In genomic region chr12:93442411-93443340, GRCh38 we compare ENCODE assay signal across 8 cellular contexts. TPM values are rescaled to one million over a fixed set of nuclear protein-coding genes. Genes with fewer than 3 reads are reported as not detected.
DNase-seq lines count a peak whose midpoint lies in the region; ATAC-seq, FAIRE-seq and TF ChIP-seq lines count a peak whose summit lies in the region.

No MANE protein-coding gene starts in this region.

- intact Hi-C loops in Right ventricle myocardium inferior (cut with DNase I) (no loop called here), cardiac septum (cut with DNase I) (no loop called here), adrenal gland (cut with DNase I) (no loop called here)

- peaks cover 28% of the 10 kb centered on the region for H4K20me1 ChIP-seq in keratinocyte (ENCODE audit: control insufficient read depth, extremely low read depth, insufficient read depth, low read length)

- 5 to 8% (median 6%) methylated on average over 17 to 19 of the region's 19 CpGs for WGBS in adrenal gland, 4 donors
- 8% methylated on average over 17 of the region's 19 CpGs for WGBS in suprapubic skin

- H2AFZ ChIP-seq in keratinocyte (ENCODE audit: control insufficient read depth, low read length), result peak overlapping the region; percentile 75

- TF ChIP-seq CTCF in adrenal gland (IDR thresholded peaks at IDR 0.05) (no peak), keratinocyte (optimal IDR thresholded peaks at IDR 0.05 in 1 of 3, IDR thresholded peaks at IDR 0.05 in 1 of 3, conservative IDR thresholded peaks at IDR 0.05 in 1 of 3; ENCODE audit: extremely low read depth in 1 of 3, insufficient read depth in 2 of 3, low read length in 3 of 3) (no peak), suprapubic skin (IDR thresholded peaks at IDR 0.05) (no peak), GM13977 (IDR thresholded peaks at IDR 0.05; ENCODE audit: extremely low read depth, insufficient read depth, missing control alignments) (no peak)

- H3K4me1 ChIP-seq in adrenal gland (replicated peaks in 1 of 2) (peaks cover 22 to 37% of the 10 kb centered on the region in 2 donors), keratinocyte (ENCODE audit: control insufficient read depth, extremely low read depth, insufficient read depth, low read length) (peaks cover 35% of the 10 kb centered on the region), suprapubic skin (peaks cover 31% of the 10 kb centered on the region)

- no peak for DNase-seq in Right ventricle myocardium inferior (ENCODE audit: missing footprints)
- DNase-seq in cardiac septum (ENCODE audit: low spot score), result no peak
- no peak for DNase-seq in adrenal gland
- no peak for DNase-seq in keratinocyte (ENCODE audit: low read depth, low spot score)
- no peak for DNase-seq in suprapubic skin (ENCODE audit: low spot score in 2 of 2)
- no peak for DNase-seq in RCC 7860 (ENCODE audit: low spot score)
- no peak for DNase-seq in GM13977 (ENCODE audit: low spot score)
- DNase-seq in C1 segment of cervical spinal cord (lab: John Stamatoyannopoulos, UW), result no peak

- dilution Hi-C loops in keratinocyte (cut with MboI; ENCODE audit: extremely low pct_ligation_motif_present, low sequenced_read_pairs), result no loop called here

- H3K4me3 ChIP-seq in adrenal gland, result peak overlapping the region in 2 of 4 donors; percentile 81 to 99
- H3K4me3 ChIP-seq in keratinocyte (ENCODE audit: control insufficient read depth in 2 of 3, extremely low read depth in 1 of 3, insufficient read depth in 2 of 3, low read depth in 1 of 3, low read length in 3 of 3), result peak overlapping the region; percentile 76 to 97 (median 87)
- H3K4me3 ChIP-seq in suprapubic skin, result peak overlapping the region; percentile 99

- TF ChIP-seq EP300 in suprapubic skin (IDR thresholded peaks at IDR 0.05), result no peak

- peak overlapping the region in 4 of 5 donors; percentile 80 to 95 (median 92) for H3K27ac ChIP-seq in adrenal gland
- peak overlapping the region; percentile 87 for H3K27ac ChIP-seq in keratinocyte (ENCODE audit: control insufficient read depth, insufficient read depth, low read length)
- peak overlapping the region; percentile 95 for H3K27ac ChIP-seq in suprapubic skin

- in situ Hi-C loops in GM13977 (cut with MboI; ENCODE audit: low pct_unique_long_range_greater_than_20kb, low sequenced_read_pairs, unreplicated experiment), result no loop called here

- peaks cover 41% of the 10 kb centered on the region for H3K79me2 ChIP-seq in keratinocyte (ENCODE audit: control insufficient read depth, insufficient read depth, low read length)

- H3K9me3 ChIP-seq in adrenal gland (replicated peaks in 1 of 3) (no peaks in the 10 kb centered on the region), keratinocyte (ENCODE audit: control insufficient read depth, low read depth, low read length) (no peaks in the 10 kb centered on the region), suprapubic skin (no peaks in the 10 kb centered on the region)

- peak overlapping the region; percentile 86 for H3K9ac ChIP-seq in keratinocyte (ENCODE audit: control insufficient read depth, extremely low read depth, insufficient read depth, low read length)

- TF ChIP-seq POLR2A in adrenal gland (IDR thresholded peaks at IDR 0.05) (peak; percentile 16 to 39), suprapubic skin (IDR thresholded peaks at IDR 0.05) (no peak)

- no peaks in the 10 kb centered on the region for H3K36me3 ChIP-seq in adrenal gland (replicated peaks in 1 of 2)
- H3K36me3 ChIP-seq in keratinocyte (ENCODE audit: control insufficient read depth in 2 of 2, extremely low read depth in 1 of 2, insufficient read depth in 2 of 2, low read length in 2 of 2), result no peaks in the 10 kb centered on the region
- H3K36me3 ChIP-seq in suprapubic skin, result no peaks in the 10 kb centered on the region

- ATAC-seq in Right ventricle myocardium inferior, result peak; percentile 1

- FAIRE-seq in keratinocyte (lab: Jason Lieb, UNC), result no peak
- FAIRE-seq in RCC 7860 (lab: Jason Lieb, UNC), result no peak

- H3K27me3 ChIP-seq in adrenal gland (no peaks in the 10 kb centered on the region), keratinocyte (ENCODE audit: control insufficient read depth, extremely low read depth, insufficient read depth, low read length) (no peaks in the 10 kb centered on the region), suprapubic skin (no peaks in the 10 kb centered on the region)

- H3K4me2 ChIP-seq in keratinocyte (ENCODE audit: control insufficient read depth, extremely low read depth, insufficient read depth, low read depth, low read length), result peak overlapping the region; percentile 98

- peaks cover 2% of the 10 kb centered on the region for H3K9me1 ChIP-seq in keratinocyte (ENCODE audit: control insufficient read depth, extremely low read depth, insufficient read depth, low read length)

RNA-seq across cellular contexts. Expression of gene UBE2N, which starts 0.9 kb away (rescaled TPM):
- total RNA-seq in Right ventricle myocardium inferior (87.1 TPM), cardiac septum (81.4 TPM), adrenal gland (100 to 1,000 TPM in 1 of 8 donors, 10 to 100 TPM in 7; 22.1 to 103 (median 68.5) TPM), suprapubic skin (10 to 100 TPM; 23.1 to 71.3 (median 54.3) TPM)
- polyA plus RNA-seq in adrenal gland (100 to 1,000 TPM in 1 of 3 donors, 10 to 100 TPM in 2; 36.4 to 186 (median 53.1) TPM), keratinocyte (171 to 218 TPM (median 172 TPM) in 3 replicates)
- 87.0 TPM for polyA plus RNA-seq in keratinocyte (2011; ENCODE audit: low read depth)
- polyA plus RNA-seq in keratinocyte (2011; cell fraction: cytosol; rRNA removed), result 131 and 214 TPM in 2 replicates
- polyA plus RNA-seq in keratinocyte (2011; cell fraction: nucleus; rRNA removed), result 78.8 and 85.8 TPM in 2 replicates
- polyA plus RNA-seq in keratinocyte (2012; ENCODE audit: low replicate concordance), result 136 and 169 TPM in 2 replicates
- polyA minus RNA-seq in keratinocyte, result 36.5 to 147 TPM (median 110 TPM) in 3 replicates
- polyA minus RNA-seq in keratinocyte (2011; cell fraction: cytosol; rRNA and poly(A)+ RNA removed), result 118 TPM
- polyA minus RNA-seq in keratinocyte (2011; cell fraction: nucleus; rRNA and poly(A)+ RNA removed), result 18.9 and 53.1 TPM in 2 replicates

RNA-seq across cellular contexts. Expression of gene MRPL42, which starts 24.6 kb away (rescaled TPM):
- total RNA-seq in Right ventricle myocardium inferior (41.5 TPM), cardiac septum (43.9 TPM), adrenal gland (100 to 1,000 TPM in 2 of 8 donors, 10 to 100 TPM in 6; 44.4 to 113 (median 81.9) TPM), suprapubic skin (10 to 100 TPM; 49.1 to 52.1 (median 50.8) TPM)
- polyA plus RNA-seq in adrenal gland (100 to 1,000 TPM in 1 of 3 donors, 10 to 100 TPM in 2; 21.9 to 106 (median 29.0) TPM), keratinocyte (55.3 to 110 TPM (median 72.1 TPM) in 3 replicates)
- polyA plus RNA-seq in keratinocyte (2011; ENCODE audit: low read depth), result 47.4 TPM
- 67.5 and 153 TPM in 2 replicates for polyA plus RNA-seq in keratinocyte (2011; cell fraction: cytosol; rRNA removed)
- 49.5 and 60.5 TPM in 2 replicates for polyA plus RNA-seq in keratinocyte (2011; cell fraction: nucleus; rRNA removed)
- polyA plus RNA-seq in keratinocyte (2012; ENCODE audit: low replicate concordance), result 42.9 and 61.9 TPM in 2 replicates
- 5.5 to 94.2 TPM (median 38.6 TPM) in 3 replicates for polyA minus RNA-seq in keratinocyte
- polyA minus RNA-seq in keratinocyte (2011; cell fraction: cytosol; rRNA and poly(A)+ RNA removed), result 21.7 TPM
- polyA minus RNA-seq in keratinocyte (2011; cell fraction: nucleus; rRNA and poly(A)+ RNA removed), result 13.0 and 28.1 TPM in 2 replicates

Comparison
In these comparisons a context has a peak if more than half of its experiments do, and no peak if none do; other contexts are left out.
1. POLR2A ChIP-seq: peak in adrenal gland (2 of 2); none in suprapubic skin (0 of 2).
2. Peak in every context shown above with its lines, with median percentiles within 50 percentile points of each other: H3K27ac ChIP-seq.